ENCODE assay signal across 29 cellular contexts in the genomic region with DNA sequence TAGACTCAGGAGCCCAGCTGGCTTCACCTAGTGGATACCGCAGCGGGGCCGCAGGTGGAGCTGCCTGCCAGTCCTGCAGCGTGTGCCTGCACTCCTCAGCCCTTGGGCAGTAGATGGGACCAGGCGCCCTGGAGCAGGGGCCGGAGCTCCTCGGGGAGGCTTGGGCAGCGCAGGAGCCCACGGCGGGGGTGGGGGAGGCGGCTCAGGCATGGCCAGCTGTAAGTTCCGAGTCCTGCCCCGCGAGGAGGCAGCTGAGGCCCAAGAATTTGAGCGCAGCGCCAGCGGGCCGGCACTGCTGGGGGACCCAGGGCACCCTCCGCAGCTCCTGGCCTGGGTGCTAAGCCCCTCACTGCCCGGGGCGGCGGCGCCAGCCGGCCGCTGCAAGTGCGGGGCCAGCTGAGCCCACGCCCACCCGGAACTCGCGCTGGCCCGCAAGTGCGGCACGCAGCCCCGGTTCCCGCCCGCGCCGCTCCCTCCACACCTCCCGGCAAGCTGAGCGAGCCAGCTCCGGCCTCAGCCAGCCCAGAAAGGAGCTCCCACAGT.
"Had no signal": no experiment of that assay in that cellular context is flagged by ENCODE, and none has a peak within 500 bp of the region (broad histone marks: within the 10 kb centered on the region; RNA-seq: fewer than 3 reads in every experiment).

No MANE protein-coding gene starts in this region.

- FAIRE-seq: keratinocyte, pancreas, urothelium cell line had no signal

- H3K4me2 ChIP-seq: hepatocyte had no signal

- H3K27ac ChIP-seq: hepatocyte, left lung, lower lobe of right lung, pancreas, prostate gland, skin epidermis, thoracic aorta, tibial artery, upper lobe of right lung had no signal

- ATAC-seq: left colon; left lung; lower lobe of right lung; naive thymus-derived CD8-positive, alpha-beta T cell; pancreas; right cardiac atrium; sciatic nerve; stimulated activated naive B cell treated with anti-CD40 and anti-IgM and Interleukin-4, amounts not matched to agents 10 μg/mL and 1 μg/mL and 100 μg/mL, for 72 hours; upper lobe of right lung had no signal

- H3K27ac Mint-ChIP-seq: nephron; stimulated activated naive B cell treated with anti-CD40 and anti-IgM and Interleukin-4, amounts not matched to agents 10 μg/mL and 1 μg/mL and 100 μg/mL, for 72 hours; stimulated activated naive CD8-positive, alpha-beta T cell treated with anti-CD3 and anti-CD28 coated beads, Interleukin-15, Interleukin-2, amounts not matched to agents 100 ng/mL and 50 ng/mL, for 24 hours had no signal

- H3K4me1 Mint-ChIP-seq: neural crest cell had no signal

- H3K79me2 ChIP-seq: hepatocyte had no signal

- H3K9me3 ChIP-seq: left lung, lower lobe of right lung, pancreas, prostate gland, thoracic aorta, tibial artery, upper lobe of right lung had no signal

- H3K4me3 ChIP-seq: hepatocyte, left lung, lower lobe of right lung, pancreas, prostate gland, skin epidermis, thoracic aorta, tibial artery, upper lobe of right lung had no signal

- H3K27me3 ChIP-seq: left lung, pancreas had no signal

- DNase-seq: left colon; lower lobe of right lung; mammary epithelial cell; mesenchymal stem cell; naive thymus-derived CD8-positive, alpha-beta T cell; nucleus accumbens; retina; right cardiac atrium; stimulated activated CD4-positive, alpha-beta T cell treated with anti-CD3 and anti-CD28 coated beads, Interleukin-12 subunit alpha, Interleukin-12 subunit beta, amount 100 ng/mL, for 4 hours; stimulated activated CD4-positive, alpha-beta T cell treated with anti-CD3 and anti-CD28 coated beads, Interleukin-15, amount 100 ng/mL, for 24 hours; stimulated activated CD4-positive, alpha-beta T cell treated with anti-CD3 and anti-CD28 coated beads, Interleukin-2, amount 100 ng/mL, for 24 hours; stimulated activated CD4-positive, alpha-beta T cell treated with anti-CD3 and anti-CD28 coated beads, Interleukin-4, amount 100 ng/mL, for 1 hour; stimulated activated naive B cell treated with anti-CD40 and anti-IgM and Interleukin-4, amounts not matched to agents 10 μg/mL and 1 μg/mL and 100 μg/mL, for 72 hours; substantia nigra; tibial artery; trophoblast cell; upper lobe of right lung had no signal

- H3K4me1 ChIP-seq: left lung, lower lobe of right lung, pancreas, prostate gland, tibial artery, upper lobe of right lung had no signal

- H2AFZ ChIP-seq: hepatocyte had no signal

- H3K9me3 Mint-ChIP-seq: naive thymus-derived CD8-positive, alpha-beta T cell; nephron; neural crest cell; stimulated activated naive B cell treated with anti-CD40 and anti-IgM and Interleukin-4, amounts not matched to agents 10 μg/mL and 1 μg/mL and 100 μg/mL, for 72 hours; stimulated activated naive CD8-positive, alpha-beta T cell treated with anti-CD3 and anti-CD28 coated beads, Interleukin-15, Interleukin-2, amounts not matched to agents 100 ng/mL and 50 ng/mL, for 24 hours had no signal

- H3K4me3 Mint-ChIP-seq: naive thymus-derived CD8-positive, alpha-beta T cell; nephron; neural crest cell; stimulated activated naive B cell treated with anti-CD40 and anti-IgM and Interleukin-4, amounts not matched to agents 10 μg/mL and 1 μg/mL and 100 μg/mL, for 72 hours; stimulated activated naive CD8-positive, alpha-beta T cell treated with anti-CD3 and anti-CD28 coated beads, Interleukin-15, Interleukin-2, amounts not matched to agents 100 ng/mL and 50 ng/mL, for 24 hours had no signal

- H3K36me3 ChIP-seq: prostate gland had no signal
